In the genomic region with DNA sequence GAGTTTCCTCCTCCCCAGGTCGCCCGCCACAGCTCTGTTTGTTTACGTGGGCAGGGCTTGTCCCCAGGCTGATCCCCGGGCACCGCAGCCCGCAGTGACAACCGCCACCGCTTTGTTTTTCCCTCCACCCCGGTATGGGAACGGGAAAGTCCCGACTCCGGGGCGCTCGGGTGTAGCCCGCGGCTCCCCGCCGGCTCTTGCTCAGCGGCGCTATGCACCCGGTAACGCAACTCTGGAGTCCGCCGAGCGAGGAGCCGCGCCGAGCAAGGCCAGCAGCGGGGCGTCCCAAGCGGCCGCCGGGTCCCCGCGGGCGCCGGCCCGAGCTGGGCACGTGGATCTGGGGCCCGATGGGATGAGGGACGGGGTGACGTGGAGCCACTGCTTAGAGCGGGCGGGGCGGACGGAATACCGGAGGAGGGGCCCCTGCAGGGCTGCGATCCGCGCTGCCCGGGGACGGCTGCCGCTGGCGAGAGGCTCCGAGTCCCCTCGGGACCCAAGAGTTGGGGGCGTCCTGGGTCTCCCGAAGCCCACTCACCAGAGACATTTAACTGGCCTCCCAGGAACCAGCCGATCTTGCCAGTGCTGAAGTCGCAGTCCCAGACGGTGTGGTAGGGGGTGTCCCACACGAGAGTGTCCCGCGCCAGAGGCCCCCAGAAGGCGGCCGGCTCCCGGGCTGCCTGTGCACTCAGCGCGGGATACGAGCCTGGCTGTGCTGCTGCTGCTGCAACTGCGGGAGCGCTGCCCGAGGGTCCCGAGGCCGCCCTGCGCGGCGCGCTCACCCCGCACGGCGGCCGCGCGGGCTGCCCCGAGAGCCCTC, we compare ENCODE assay signal across 8 cellular contexts. TPM values are rescaled to one million over a fixed set of nuclear protein-coding genes. Genes with fewer than 3 reads are reported as not detected.
DNase-seq lines count a peak whose midpoint lies in the region; ATAC-seq and TF ChIP-seq lines count a peak whose summit lies in the region.

No MANE protein-coding gene starts in this region.

- peaks cover under 1% of the 10 kb centered on the region for H3K27me3 Mint-ChIP-seq in T-helper 17 cell

- peak; percentile 29 for ATAC-seq in GM21390 (IDR thresholded peaks at IDR 0.05; ENCODE audit: unreplicated experiment)
- ATAC-seq in T-helper 17 cell = peak; percentile 77
- ATAC-seq in gastrocnemius medialis = peak; percentile 65 to 70

- H3K9ac ChIP-seq in HUES6 (ENCODE audit: low read length) = no peak overlapping the region

- no peaks in the 10 kb centered on the region for H3K36me3 Mint-ChIP-seq in T-helper 17 cell (ENCODE audit: low read depth)

- H3K4me3 ChIP-seq in HUES6 (ENCODE audit: low read depth, low read length) = peak overlapping the region; percentile 67
- H3K4me3 ChIP-seq in gastrocnemius medialis = peak overlapping the region; percentile 72 to 93 (median 80)

- TF ChIP-seq CTCF in gastrocnemius medialis (IDR thresholded peaks at IDR 0.05 in 4 of 5, conservative IDR thresholded peaks at IDR 0.05 in 1 of 5) = peak in 1 of 5 experiments; percentile 5

- DNase-seq in DMS53 treated with DMSO at 0.1 percent for 48 hours (lab: John Stamatoyannopoulos, UW; ENCODE audit: unreplicated experiment) (peak; percentile 59), T-helper 17 cell (peak; percentile 71 to 79 (median 75)), hypothalamus (lab: John Stamatoyannopoulos, UW) (peak in 44 of 51 donors; percentile 35 to 85 (median 66)), gastrocnemius medialis (peak; percentile 67 to 74), OCI-M2 (lab: John Stamatoyannopoulos, UW; ENCODE audit: unreplicated experiment) (no peak)

- H3K9me3 ChIP-seq in HUES6 (ENCODE audit: control insufficient read depth, insufficient read depth, low read depth, low read length) = no peaks in the 10 kb centered on the region
- no peaks in the 10 kb centered on the region for H3K9me3 ChIP-seq in T-helper 17 cell (ENCODE audit: control insufficient read depth, low read length, poor library complexity, severe bottlenecking)
- no peaks in the 10 kb centered on the region for H3K9me3 ChIP-seq in gastrocnemius medialis

- H3K27me3 ChIP-seq in HUES6 (ENCODE audit: control insufficient read depth, insufficient read depth, low read length) (peaks cover 94% of the 10 kb centered on the region), gastrocnemius medialis (no peaks in the 10 kb centered on the region)

- peaks cover 41% of the 10 kb centered on the region for H3K4me1 Mint-ChIP-seq in T-helper 17 cell

- H3K27ac Mint-ChIP-seq in T-helper 17 cell = peak overlapping the region; percentile 93

- in situ Hi-C loops in gastrocnemius medialis (cut with MboI; ENCODE audit: low sequenced_read_pairs in 4 of 4) = loop anchor here in 3 of 4 donors (25.0 kb wide), 3 partner anchors 130 to 1420 kb away; partner anchors contain the start of genes CST3 (in 2 of the 3), ENTPD6 (in 1 of the 3) and ZNF337 (in 1 of the 3)

- H3K36me3 ChIP-seq in HUES6 (ENCODE audit: control insufficient read depth, insufficient read depth, low read length) (no peaks in the 10 kb centered on the region), gastrocnemius medialis (no peaks in the 10 kb centered on the region)

- H3K4me1 ChIP-seq in HUES6 (ENCODE audit: control insufficient read depth, insufficient read depth, low read length) (peaks cover 7% of the 10 kb centered on the region), gastrocnemius medialis (peaks cover 44 to 55% of the 10 kb centered on the region in 2 donors)

- TF ChIP-seq POLR2A in gastrocnemius medialis (IDR thresholded peaks at IDR 0.05) = peak; percentile 89 to 92

- peak overlapping the region; percentile 90 for H3K4me3 Mint-ChIP-seq in T-helper 17 cell

- intact Hi-C loops in gastrocnemius medialis (cut with DNase I; ENCODE audit: low total_unique reads) = loop anchor here (2.0 kb wide), 1 partner anchor 17 kb away; no protein-coding TSS in a partner anchor

- H3K27ac ChIP-seq in HUES6 (ENCODE audit: low read depth, low read length) (no peak overlapping the region), angular gyrus (ENCODE audit: low read depth, low read length) (peak overlapping the region; percentile 82), gastrocnemius medialis (peak overlapping the region; percentile 87 to 95 (median 94))

RNA-seq across cellular contexts. Expression of gene ACSS1, which starts 0.5 kb away (rescaled TPM):
- total RNA-seq in T-helper 17 cell (10 to 100 TPM; 33.1 to 34.0 TPM), gastrocnemius medialis (10 to 100 TPM; 11.4 to 84.6 (median 11.8) TPM)

RNA-seq across cellular contexts. Expression of gene VSX1, which starts 24.5 kb away (rescaled TPM):
- not detected for total RNA-seq in T-helper 17 cell
- total RNA-seq in gastrocnemius medialis = 1 to 10 TPM in 1 of 4 donors, under 1 TPM in 1, not detected in 2; 0.20 to 3.0 TPM
